23 cellular contexts compared by ENCODE assay signal in the genomic region with DNA sequence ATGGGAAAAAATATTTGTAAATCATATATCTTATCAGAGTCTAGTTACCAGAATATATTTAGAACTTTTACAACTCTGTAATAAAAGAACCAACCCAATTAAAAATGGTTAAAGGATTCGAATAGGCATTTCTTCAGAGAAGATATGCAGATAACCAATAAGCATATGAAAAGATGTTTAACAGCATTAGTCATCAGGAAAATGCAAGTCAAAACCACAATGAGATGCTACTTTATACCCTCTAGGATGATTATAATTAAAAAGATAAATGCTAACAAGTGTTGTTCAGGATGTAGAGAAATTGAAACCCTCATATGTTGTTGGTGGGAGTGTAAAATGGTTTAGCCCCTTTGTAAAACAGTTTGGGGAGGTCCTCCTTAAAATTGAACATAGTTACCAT.
DNase-seq lines count a peak whose midpoint lies in the region; ATAC-seq and TF ChIP-seq lines count a peak whose summit lies in the region.
"Had no signal": no experiment of that assay in that cellular context is flagged by ENCODE, and none has a peak within 500 bp of the region (broad histone marks: within the 10 kb centered on the region; RNA-seq: fewer than 3 reads in every experiment).

No MANE protein-coding gene starts in this region.

- peak; percentile 77 for DNase-seq in EH (ENCODE audit: low read depth)
- peak; percentile 16 for DNase-seq in astrocyte of the spinal cord (ENCODE audit: low read depth, low spot score)
- DNase-seq in foreskin melanocyte, result peak; percentile 26
- no peak for DNase-seq in CD8-positive, alpha-beta memory T cell
- DNase-seq in right atrium auricular region (ENCODE audit: low spot score), result no peak
- no peak for DNase-seq in stimulated activated CD4-positive, alpha-beta T cell treated with anti-CD3 and anti-CD28 coated beads, Interleukin-15, amount 100 ng/mL, for 24 hours
- DNase-seq in left lung, result no peak
- DNase-seq: activated CD4-positive, alpha-beta T cell treated with anti-CD3 and anti-CD28 coated beads for 4 hours; activated gamma-delta T cell; activated naive CD8-positive, alpha-beta T cell treated with anti-CD3 and anti-CD28 coated beads, Interleukin-2, amount 10 ng/mL, durations not matched to agents 7 days and 5 days; activated T-cell treated with anti-CD3 and anti-CD28 coated beads, Interleukin-2, amount 50 U/mL, for 1 hour; body of pancreas; heart right ventricle; NCI-H510A; OCI-M1; right cardiac atrium; stimulated activated CD4-positive, alpha-beta T cell treated with anti-CD3 and anti-CD28 coated beads, Interleukin-4, amount 100 ng/mL, for 24 hours; upper lobe of right lung had no signal

- H3K27ac Mint-ChIP-seq in CD8-positive, alpha-beta memory T cell, result no peak overlapping the region
- H3K27ac Mint-ChIP-seq: activated naive CD8-positive, alpha-beta T cell treated with anti-CD3 and anti-CD28 coated beads, Interleukin-2, amount 10 ng/mL, durations not matched to agents 7 days and 5 days; CD14-positive monocyte; stimulated activated effector memory CD8-positive, alpha-beta T cell treated with anti-CD3 and anti-CD28 coated beads, Interleukin-12 subunit alpha, Interleukin-12 subunit beta, amount 100 ng/mL, for 72 hours had no signal

- H3K4me3 ChIP-seq in HUES6 (ENCODE audit: low read depth, low read length) (no peak overlapping the region), astrocyte of the spinal cord (ENCODE audit: low read depth, low read length) (no peak overlapping the region), right atrium auricular region (no peak overlapping the region), left lung (no peak overlapping the region)
- no peak overlapping the region for H3K4me3 ChIP-seq in CD8-positive, alpha-beta memory T cell (ENCODE audit: low read length)
- H3K4me3 ChIP-seq: body of pancreas, heart right ventricle, upper lobe of right lung had no signal

- H3K27ac ChIP-seq in HUES6 (ENCODE audit: low read depth, low read length), result peak overlapping the region; percentile 60; the same call in 1 of the 2 replicates
- H3K27ac ChIP-seq in CD8-positive, alpha-beta memory T cell (ENCODE audit: low read depth, low read length), result no peak overlapping the region
- no peak overlapping the region for H3K27ac ChIP-seq in right atrium auricular region
- no peak overlapping the region for H3K27ac ChIP-seq in left lung
- H3K27ac ChIP-seq: body of pancreas, heart right ventricle, KMS-11, upper lobe of right lung, VCaP had no signal

- in situ Hi-C loops in astrocyte of the spinal cord (cut with HindIII; ENCODE audit: low sequenced_read_pairs), result no loop called here

- intact Hi-C loops in left lung (cut with DNase I), result no loop called here

- peaks cover 0 to under 1% (median 0%) of the 10 kb centered on the region in 3 donors for H3K36me3 Mint-ChIP-seq in CD8-positive, alpha-beta memory T cell
- H3K36me3 Mint-ChIP-seq: activated naive CD8-positive, alpha-beta T cell treated with anti-CD3 and anti-CD28 coated beads, Interleukin-2, amount 10 ng/mL, durations not matched to agents 7 days and 5 days; stimulated activated effector memory CD8-positive, alpha-beta T cell treated with anti-CD3 and anti-CD28 coated beads, Interleukin-12 subunit alpha, Interleukin-12 subunit beta, amount 100 ng/mL, for 72 hours had no signal

- H3K27me3 ChIP-seq in HUES6 (ENCODE audit: control insufficient read depth, insufficient read depth, low read length) (no peaks in the 10 kb centered on the region), right atrium auricular region (no peaks in the 10 kb centered on the region), left lung (no peaks in the 10 kb centered on the region)
- no peaks in the 10 kb centered on the region for H3K27me3 ChIP-seq in CD8-positive, alpha-beta memory T cell (ENCODE audit: insufficient read depth, low read length, poor library complexity, severe bottlenecking)
- H3K27me3 ChIP-seq: body of pancreas, heart right ventricle, upper lobe of right lung had no signal

- POLR2A ChIA-PET in CD8-positive, alpha-beta memory T cell (lab: Charles Lee), result no interaction called here

- H3K4me3 Mint-ChIP-seq in CD8-positive, alpha-beta memory T cell, result no peak overlapping the region
- H3K4me3 Mint-ChIP-seq: activated naive CD8-positive, alpha-beta T cell treated with anti-CD3 and anti-CD28 coated beads, Interleukin-2, amount 10 ng/mL, durations not matched to agents 7 days and 5 days; CD14-positive monocyte; stimulated activated effector memory CD8-positive, alpha-beta T cell treated with anti-CD3 and anti-CD28 coated beads, Interleukin-12 subunit alpha, Interleukin-12 subunit beta, amount 100 ng/mL, for 72 hours had no signal

- H3K4me1 Mint-ChIP-seq in CD8-positive, alpha-beta memory T cell, result peaks cover 2 to 8% (median 4%) of the 10 kb centered on the region in 3 donors
- H3K4me1 Mint-ChIP-seq: activated naive CD8-positive, alpha-beta T cell treated with anti-CD3 and anti-CD28 coated beads, Interleukin-2, amount 10 ng/mL, durations not matched to agents 7 days and 5 days; CD14-positive monocyte had no signal

- H3K9me3 ChIP-seq in HUES6 (ENCODE audit: control insufficient read depth, insufficient read depth, low read depth, low read length) (no peaks in the 10 kb centered on the region), right atrium auricular region (no peaks in the 10 kb centered on the region), left lung (no peaks in the 10 kb centered on the region)
- H3K9me3 ChIP-seq in CD8-positive, alpha-beta memory T cell (ENCODE audit: low read length), result no peaks in the 10 kb centered on the region
- H3K9me3 ChIP-seq: body of pancreas, heart right ventricle, upper lobe of right lung had no signal

- H3K9ac ChIP-seq in HUES6 (ENCODE audit: low read length), result no peak overlapping the region
- H3K9ac ChIP-seq: KMS-11 had no signal

- no peaks in the 10 kb centered on the region for H3K27me3 Mint-ChIP-seq in CD8-positive, alpha-beta memory T cell
- H3K27me3 Mint-ChIP-seq: activated naive CD8-positive, alpha-beta T cell treated with anti-CD3 and anti-CD28 coated beads, Interleukin-2, amount 10 ng/mL, durations not matched to agents 7 days and 5 days had no signal

- CTCF ChIA-PET in CD8-positive, alpha-beta memory T cell (lab: Charles Lee), result no interaction called here

- TF ChIP-seq CTCF in astrocyte of the spinal cord (IDR thresholded peaks at IDR 0.05; ENCODE audit: low read depth, low read length) (no peak), right atrium auricular region (IDR thresholded peaks at IDR 0.05) (no peak), left lung (IDR thresholded peaks at IDR 0.05) (no peak)

- H3K36me3 ChIP-seq in HUES6 (ENCODE audit: control insufficient read depth, insufficient read depth, low read length) (no peaks in the 10 kb centered on the region), right atrium auricular region (no peaks in the 10 kb centered on the region), left lung (no peaks in the 10 kb centered on the region)
- no peaks in the 10 kb centered on the region for H3K36me3 ChIP-seq in CD8-positive, alpha-beta memory T cell (ENCODE audit: insufficient read depth, low read length)
- H3K36me3 ChIP-seq: upper lobe of right lung had no signal

- ATAC-seq in left lung, result no peak
- ATAC-seq: body of pancreas; heart right ventricle; right cardiac atrium; stimulated activated effector memory CD8-positive, alpha-beta T cell treated with anti-CD3 and anti-CD28 coated beads, Interleukin-12 subunit alpha, Interleukin-12 subunit beta, amount 100 ng/mL, for 72 hours; upper lobe of right lung had no signal

- H3K9me3 Mint-ChIP-seq in CD8-positive, alpha-beta memory T cell, result no peaks in the 10 kb centered on the region
- H3K9me3 Mint-ChIP-seq: activated naive CD8-positive, alpha-beta T cell treated with anti-CD3 and anti-CD28 coated beads, Interleukin-2, amount 10 ng/mL, durations not matched to agents 7 days and 5 days; CD14-positive monocyte; stimulated activated effector memory CD8-positive, alpha-beta T cell treated with anti-CD3 and anti-CD28 coated beads, Interleukin-12 subunit alpha, Interleukin-12 subunit beta, amount 100 ng/mL, for 72 hours had no signal

- peaks cover 26% of the 10 kb centered on the region for H3K4me1 ChIP-seq in HUES6 (ENCODE audit: control insufficient read depth, insufficient read depth, low read length)
- no peaks in the 10 kb centered on the region for H3K4me1 ChIP-seq in CD8-positive, alpha-beta memory T cell (ENCODE audit: insufficient read depth, low read length)
- H3K4me1 ChIP-seq in right atrium auricular region, result no peaks in the 10 kb centered on the region
- H3K4me1 ChIP-seq in left lung, result no peaks in the 10 kb centered on the region
- H3K4me1 ChIP-seq: body of pancreas, upper lobe of right lung had no signal

Comparison
In these comparisons a context has a peak if more than half of its experiments do, and no peak if none do; other contexts are left out.
1. DNase-seq: peak in EH (single experiment), astrocyte of the spinal cord (single experiment) and foreskin melanocyte (single experiment); none in CD8-positive, alpha-beta memory T cell (0 of 5), right atrium auricular region (single experiment), stimulated activated CD4-positive, alpha-beta T cell treated with anti-CD3 and anti-CD28 coated beads, Interleukin-15, amount 100 ng/mL, for 24 hours (single experiment) and left lung (0 of 2).